Comparison of ENCODE assay signal across 8 cellular contexts in the genomic region with DNA sequence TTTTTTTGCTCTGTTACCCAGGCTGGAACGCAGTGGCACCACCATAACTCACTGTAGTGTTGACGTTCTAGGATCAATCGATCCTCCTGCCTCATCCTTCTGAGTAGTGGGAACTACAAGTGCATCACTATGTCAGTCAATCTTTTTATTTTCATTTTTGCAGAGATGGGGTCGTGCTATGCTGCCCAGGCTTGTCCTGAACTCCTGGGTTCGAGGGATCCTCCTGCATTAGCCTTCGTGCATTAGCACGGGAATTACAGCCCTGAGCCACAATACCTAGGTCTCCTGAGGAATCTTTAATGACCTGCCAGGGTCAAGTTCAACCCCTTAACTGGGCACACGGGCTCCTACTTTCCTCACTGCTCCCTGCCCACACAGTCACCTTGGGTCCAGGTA. TPM values are rescaled to one million over a fixed set of nuclear protein-coding genes. Genes with fewer than 3 reads are reported as not detected.
DNase-seq lines count a peak whose midpoint lies in the region; ATAC-seq and TF ChIP-seq lines count a peak whose summit lies in the region.

No MANE protein-coding gene starts in this region.

- TF ChIP-seq EP300 in upper lobe of left lung (IDR thresholded peaks at IDR 0.05) = no peak

- DNase-seq in activated naive CD4-positive, alpha-beta T cell treated with anti-CD3 and anti-CD28 coated beads, Interleukin-2, amount 50 U/mL, for 16 hours = no peak
- DNase-seq in mammary epithelial cell (no peak), upper lobe of left lung (no peak), cerebellar nuclear complex (lab: John Stamatoyannopoulos, UW) (no peak), occipital lobe (lab: John Stamatoyannopoulos, UW) (no peak), GM10266 (ENCODE audit: extremely low spot score) (no peak)

- no peak for ATAC-seq in upper lobe of left lung (ENCODE audit: low FRiP score in 2 of 2)

- H3K4me3 Mint-ChIP-seq in activated naive CD4-positive, alpha-beta T cell treated with anti-CD3 and anti-CD28 coated beads, Interleukin-2, amount 50 U/mL, for 24 hours = peak overlapping the region; percentile 92

- dilution Hi-C loops in mammary epithelial cell (cut with HindIII; ENCODE audit: low sequenced_read_pairs) = no loop called here

- H3K27me3 ChIP-seq in mammary epithelial cell (ENCODE audit: insufficient read depth, low read length) = no peaks in the 10 kb centered on the region
- H3K27me3 ChIP-seq in mononuclear cell (ENCODE audit: insufficient read depth, low read length) = no peaks in the 10 kb centered on the region
- H3K27me3 ChIP-seq in upper lobe of left lung = no peaks in the 10 kb centered on the region

- intact Hi-C loops in mammary epithelial cell (cut with micrococcal nuclease) = no loop called here

- peak overlapping the region; percentile 88 for H3K4me2 ChIP-seq in mammary epithelial cell (ENCODE audit: insufficient read depth, low read depth, low read length)

- no peaks in the 10 kb centered on the region for H4K20me1 ChIP-seq in mammary epithelial cell (ENCODE audit: insufficient read depth, low read length)

- H3K4me1 ChIP-seq in mammary epithelial cell (ENCODE audit: insufficient read depth, low read length) (peaks cover 9% of the 10 kb centered on the region), mononuclear cell (ENCODE audit: insufficient read depth, low read length) (peaks cover 81% of the 10 kb centered on the region), upper lobe of left lung (peaks cover 86 to 90% (median 87%) of the 10 kb centered on the region in 4 donors)

- no peaks in the 10 kb centered on the region for H3K27me3 Mint-ChIP-seq in activated naive CD4-positive, alpha-beta T cell treated with anti-CD3 and anti-CD28 coated beads, Interleukin-2, amount 50 U/mL, for 24 hours

- peaks cover 100% of the 10 kb centered on the region for H3K4me1 Mint-ChIP-seq in activated naive CD4-positive, alpha-beta T cell treated with anti-CD3 and anti-CD28 coated beads, Interleukin-2, amount 50 U/mL, for 24 hours

- no peak for TF ChIP-seq POLR2A in upper lobe of left lung (IDR thresholded peaks at IDR 0.05)

- H3K9ac ChIP-seq in mammary epithelial cell (ENCODE audit: insufficient read depth, low read length) = no peak overlapping the region

- peak overlapping the region; percentile 99 for H3K27ac Mint-ChIP-seq in activated naive CD4-positive, alpha-beta T cell treated with anti-CD3 and anti-CD28 coated beads, Interleukin-2, amount 50 U/mL, for 24 hours

- H3K36me3 ChIP-seq in mammary epithelial cell (ENCODE audit: insufficient read depth, low read length) (no peaks in the 10 kb centered on the region), upper lobe of left lung (no peaks in the 10 kb centered on the region)

- H3K79me2 ChIP-seq in mammary epithelial cell (ENCODE audit: insufficient read depth, low read length) = no peaks in the 10 kb centered on the region

- no TSS peak for BruUV-seq in mammary epithelial cell (replicated peaks; lab: Mats Ljungman, UMichigan)

- peaks cover 11% of the 10 kb centered on the region for H3K36me3 Mint-ChIP-seq in activated naive CD4-positive, alpha-beta T cell treated with anti-CD3 and anti-CD28 coated beads, Interleukin-2, amount 50 U/mL, for 24 hours

- in situ Hi-C loops in mammary epithelial cell (cut with MboI; ENCODE audit: low sequenced_read_pairs in 2 of 2) = loop anchor here in 1 of 2 donors (25.0 kb wide), 1 partner anchor 331 kb away; a partner anchor contains a TSS

- 32% methylated on average over 7 of the region's 8 CpGs for WGBS in mammary epithelial cell (ENCODE audit: low coverage, missing lambda C conversion rate)
- WGBS in upper lobe of left lung, 2 donors = 47 to 62% methylated on average over 8 of the region's 8 CpGs

- H2AFZ ChIP-seq in mammary epithelial cell (ENCODE audit: low read depth, low read length) = peak overlapping the region; percentile 98

- H3K9me3 ChIP-seq in mammary epithelial cell (replicated peaks; ENCODE audit: insufficient read depth, low read length) (no peaks in the 10 kb centered on the region), mononuclear cell (ENCODE audit: low read depth, low read length) (no peaks in the 10 kb centered on the region), upper lobe of left lung (no peaks in the 10 kb centered on the region)

- TF ChIP-seq CTCF in mammary epithelial cell (conservative IDR thresholded peaks at IDR 0.05 in 1 of 2, IDR thresholded peaks at IDR 0.05 in 1 of 2; ENCODE audit: extremely low read depth in 1 of 2, insufficient read depth in 1 of 2, low read depth in 1 of 2, low read length in 2 of 2) = no peak
- no peak for TF ChIP-seq CTCF in upper lobe of left lung (IDR thresholded peaks at IDR 0.05)
- TF ChIP-seq CTCF in GM10266 (IDR thresholded peaks at IDR 0.05; ENCODE audit: control insufficient read depth, insufficient read depth, low read depth, missing control alignments) = no peak

- H3K4me3 ChIP-seq in mammary epithelial cell (replicated peaks in 1 of 3; ENCODE audit: insufficient read depth in 1 of 3, low read depth in 2 of 3, low read length in 3 of 3) (peak overlapping the region in 1 of 3 experiments; percentile 53), mononuclear cell (ENCODE audit: low read length) (peak overlapping the region; percentile 41), upper lobe of left lung (peak overlapping the region; percentile 35 to 62 (median 54))

- H3K9me3 Mint-ChIP-seq in activated naive CD4-positive, alpha-beta T cell treated with anti-CD3 and anti-CD28 coated beads, Interleukin-2, amount 50 U/mL, for 24 hours = no peaks in the 10 kb centered on the region

- H3K27ac ChIP-seq in mammary epithelial cell (ENCODE audit: insufficient read depth, low read depth, low read length) = no peak overlapping the region
- H3K27ac ChIP-seq in upper lobe of left lung = peak overlapping the region; percentile 91 to 95 (median 93)

- CTCF ChIA-PET in mammary epithelial cell (lab: Charles Lee; ENCODE audit: low non-redundant PET) = no interaction called here

RNA-seq across cellular contexts. Expression of a gene that starts 4.4 kb away (rescaled TPM):
- 1 to 10 TPM in 1 of 2 donors, under 1 TPM in 1; 0.83 to 1.6 TPM for total RNA-seq in mammary epithelial cell
- 2.2 TPM for polyA plus RNA-seq in mammary epithelial cell
- not detected for polyA minus RNA-seq in mammary epithelial cell
- total RNA-seq in mononuclear cell = 84.2 TPM
- 10 to 100 TPM; 40.4 to 88.0 (median 54.5) TPM for total RNA-seq in upper lobe of left lung
- total RNA-seq in occipital lobe = 2.5 TPM

RNA-seq across cellular contexts. Expression of a gene that starts 45.5 kb away (rescaled TPM):
- total RNA-seq in mammary epithelial cell (under 1 TPM in 1 of 2 donors, not detected in 1; 0.26 TPM), mononuclear cell (not detected), upper lobe of left lung (10 to 100 TPM in 3 of 6 donors, 1 to 10 TPM in 3; 5.4 to 24.7 (median 10.2) TPM), occipital lobe (10.5 TPM)
- polyA plus RNA-seq in mammary epithelial cell = not detected
- polyA minus RNA-seq in mammary epithelial cell = not detected

Comparison
In these comparisons a context has a peak if more than half of its experiments do, and no peak if none do; other contexts are left out.
1. RNA of a gene that starts 4.4 kb away (total RNA-seq): 84.2 TPM in mononuclear cell (single experiment) and 40.4 to 88.0 TPM in upper lobe of left lung; 2.5 TPM in occipital lobe (single experiment) and 0.83 to 1.6 TPM in mammary epithelial cell; every median in the first group is over 10 times any median in the second.